Comparison of ENCODE assay signal across 1 cellular context in the genomic region with DNA sequence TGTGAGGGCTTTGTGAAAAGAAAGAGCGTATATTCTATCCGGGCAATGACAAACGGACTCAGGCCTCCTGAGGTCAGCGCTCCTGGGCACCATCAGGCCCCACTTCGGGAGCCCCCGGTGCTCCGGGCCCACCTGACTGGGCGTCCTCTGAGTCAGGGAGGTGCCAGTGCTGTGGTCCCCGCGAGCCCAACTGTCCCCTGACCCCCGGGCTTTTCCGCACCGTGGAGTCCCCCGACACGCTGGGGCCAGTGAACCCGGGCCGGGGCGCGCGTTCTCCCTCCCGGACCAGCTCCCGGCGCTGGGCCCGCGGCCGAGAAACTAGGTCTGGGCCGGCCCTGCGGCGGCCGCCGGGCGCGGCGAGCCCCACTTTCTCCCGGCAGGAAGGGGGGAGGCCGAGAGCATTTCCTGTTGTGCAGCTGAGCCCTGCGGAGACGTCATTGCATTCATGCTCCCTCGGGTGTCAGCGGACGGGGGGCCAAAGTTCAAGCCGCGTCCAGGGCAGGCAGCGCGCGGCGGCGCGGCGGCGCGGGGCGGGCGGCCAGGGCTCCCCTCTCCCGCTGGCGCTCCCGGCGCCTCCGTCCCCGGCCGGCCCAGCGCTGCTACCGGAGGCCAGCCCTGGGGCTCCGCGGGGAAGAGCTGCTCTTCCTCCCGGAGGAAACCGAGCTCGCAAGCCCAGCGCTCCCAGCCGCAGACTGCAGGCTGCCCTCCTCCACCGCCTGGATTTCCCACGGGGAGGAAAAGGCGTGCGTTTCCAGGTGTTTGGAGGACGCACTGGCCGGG.
A peak's percentile ranks its signal among the peaks of the same experiment; 100 is the strongest.
TF ChIP-seq lines count a peak whose summit lies in the region.

No MANE protein-coding gene starts in this region.

TF ChIP-seq in HepG2, 621 proteins besides CTCF, POLR2A, EP300 and RAD21 (continued from another document and continues in another):
- no peak for TF ChIP-seq NONO (IDR thresholded peaks at IDR 0.05)
- peak; percentile 92 for TF ChIP-seq NONO (CRISPR knock-in tag; conservative IDR thresholded peaks at IDR 0.05)
- TF ChIP-seq ZNF749 (CRISPR knock-in tag; IDR thresholded peaks at IDR 0.05; ENCODE audit: borderline replicate concordance), result peak; percentile 80; the same call in 1 of the 2 replicates
- TF ChIP-seq ZNF160 (CRISPR knock-in tag; IDR thresholded peaks at IDR 0.05), result peak; percentile 74
- TF ChIP-seq, protein P1, sequence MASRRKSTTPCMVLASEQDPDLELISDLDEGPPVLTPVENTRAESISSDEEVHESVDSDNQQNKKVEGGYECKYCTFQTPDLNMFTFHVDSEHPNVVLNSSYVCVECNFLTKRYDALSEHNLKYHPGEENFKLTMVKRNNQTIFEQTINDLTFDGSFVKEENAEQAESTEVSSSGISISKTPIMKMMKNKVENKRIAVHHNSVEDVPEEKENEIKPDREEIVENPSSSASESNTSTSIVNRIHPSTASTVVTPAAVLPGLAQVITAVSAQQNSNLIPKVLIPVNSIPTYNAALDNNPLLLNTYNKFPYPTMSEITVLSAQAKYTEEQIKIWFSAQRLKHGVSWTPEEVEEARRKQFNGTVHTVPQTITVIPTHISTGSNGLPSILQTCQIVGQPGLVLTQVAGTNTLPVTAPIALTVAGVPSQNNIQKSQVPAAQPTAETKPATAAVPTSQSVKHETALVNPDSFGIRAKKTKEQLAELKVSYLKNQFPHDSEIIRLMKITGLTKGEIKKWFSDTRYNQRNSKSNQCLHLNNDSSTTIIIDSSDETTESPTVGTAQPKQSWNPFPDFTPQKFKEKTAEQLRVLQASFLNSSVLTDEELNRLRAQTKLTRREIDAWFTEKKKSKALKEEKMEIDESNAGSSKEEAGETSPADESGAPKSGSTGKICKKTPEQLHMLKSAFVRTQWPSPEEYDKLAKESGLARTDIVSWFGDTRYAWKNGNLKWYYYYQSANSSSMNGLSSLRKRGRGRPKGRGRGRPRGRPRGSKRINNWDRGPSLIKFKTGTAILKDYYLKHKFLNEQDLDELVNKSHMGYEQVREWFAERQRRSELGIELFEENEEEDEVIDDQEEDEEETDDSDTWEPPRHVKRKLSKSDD (CRISPR knock-in tag; IDR thresholded peaks at IDR 0.05; ENCODE audit: low read depth), result peak; percentile 92
- TF ChIP-seq ZNF468 (CRISPR knock-in tag; IDR thresholded peaks at IDR 0.05), result peak; percentile 58; the same call in 1 of the 2 replicates
- TF ChIP-seq, protein P2, sequence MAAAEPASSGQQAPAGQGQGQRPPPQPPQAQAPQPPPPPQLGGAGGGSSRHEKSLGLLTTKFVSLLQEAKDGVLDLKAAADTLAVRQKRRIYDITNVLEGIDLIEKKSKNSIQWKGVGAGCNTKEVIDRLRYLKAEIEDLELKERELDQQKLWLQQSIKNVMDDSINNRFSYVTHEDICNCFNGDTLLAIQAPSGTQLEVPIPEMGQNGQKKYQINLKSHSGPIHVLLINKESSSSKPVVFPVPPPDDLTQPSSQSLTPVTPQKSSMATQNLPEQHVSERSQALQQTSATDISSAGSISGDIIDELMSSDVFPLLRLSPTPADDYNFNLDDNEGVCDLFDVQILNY (CRISPR knock-in tag; conservative IDR thresholded peaks at IDR 0.05), result no peak; the same call in 1 of the 2 replicates
- TF ChIP-seq, protein P3, sequence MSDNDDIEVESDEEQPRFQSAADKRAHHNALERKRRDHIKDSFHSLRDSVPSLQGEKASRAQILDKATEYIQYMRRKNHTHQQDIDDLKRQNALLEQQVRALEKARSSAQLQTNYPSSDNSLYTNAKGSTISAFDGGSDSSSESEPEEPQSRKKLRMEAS (IDR thresholded peaks at IDR 0.05), result peak; percentile 91
- TF ChIP-seq SP140L (CRISPR knock-in tag; IDR thresholded peaks at IDR 0.05; ENCODE audit: borderline replicate concordance), result no peak
- peak; percentile 42; the same call in 1 of the 2 replicates for TF ChIP-seq CAMTA2 (CRISPR knock-in tag; IDR thresholded peaks at IDR 0.05; ENCODE audit: borderline replicate concordance)
- TF ChIP-seq TBX2 (CRISPR knock-in tag; IDR thresholded peaks at IDR 0.05; ENCODE audit: borderline replicate concordance), result peak; percentile 98
- TF ChIP-seq NFKBIZ (CRISPR knock-in tag; IDR thresholded peaks at IDR 0.05), result 0 out of 2 replicates have a peak, but pooled peaks have one; percentile 57
- peak; percentile 46; the same call in 1 of the 2 replicates for TF ChIP-seq BCL6 (CRISPR knock-in tag; IDR thresholded peaks at IDR 0.05)
- TF ChIP-seq, protein P4, sequence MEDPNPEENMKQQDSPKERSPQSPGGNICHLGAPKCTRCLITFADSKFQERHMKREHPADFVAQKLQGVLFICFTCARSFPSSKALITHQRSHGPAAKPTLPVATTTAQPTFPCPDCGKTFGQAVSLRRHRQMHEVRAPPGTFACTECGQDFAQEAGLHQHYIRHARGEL (CRISPR knock-in tag; IDR thresholded peaks at IDR 0.05), result no peak
- TF ChIP-seq, protein P5, sequence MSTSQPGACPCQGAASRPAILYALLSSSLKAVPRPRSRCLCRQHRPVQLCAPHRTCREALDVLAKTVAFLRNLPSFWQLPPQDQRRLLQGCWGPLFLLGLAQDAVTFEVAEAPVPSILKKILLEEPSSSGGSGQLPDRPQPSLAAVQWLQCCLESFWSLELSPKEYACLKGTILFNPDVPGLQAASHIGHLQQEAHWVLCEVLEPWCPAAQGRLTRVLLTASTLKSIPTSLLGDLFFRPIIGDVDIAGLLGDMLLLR (CRISPR knock-in tag; IDR thresholded peaks at IDR 0.05), result peak; percentile 83; the same call in 1 of the 2 replicates
- TF ChIP-seq, protein P6, sequence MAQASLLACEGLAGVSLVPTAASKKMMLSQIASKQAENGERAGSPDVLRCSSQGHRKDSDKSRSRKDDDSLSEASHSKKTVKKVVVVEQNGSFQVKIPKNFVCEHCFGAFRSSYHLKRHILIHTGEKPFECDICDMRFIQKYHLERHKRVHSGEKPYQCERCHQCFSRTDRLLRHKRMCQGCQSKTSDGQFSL (CRISPR knock-in tag; IDR thresholded peaks at IDR 0.05), result peak; percentile 22; the same call in 1 of the 2 replicates
- TF ChIP-seq, protein P7, sequence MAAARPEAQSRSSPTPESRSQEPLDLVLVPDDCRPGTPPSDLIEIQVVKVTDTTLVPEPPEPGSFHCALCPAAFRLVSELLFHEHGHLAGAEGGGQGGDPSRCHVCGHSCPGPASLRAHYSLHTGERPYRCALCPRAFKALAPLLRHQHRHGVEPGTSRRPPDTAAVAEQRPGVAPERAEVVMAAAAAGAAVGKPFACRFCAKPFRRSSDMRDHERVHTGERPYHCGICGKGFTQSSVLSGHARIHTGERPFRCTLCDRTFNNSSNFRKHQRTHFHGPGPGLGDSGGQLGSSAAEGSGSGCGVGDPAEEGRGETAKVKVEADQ (CRISPR knock-in tag; IDR thresholded peaks at IDR 0.05; ENCODE audit: borderline replicate concordance), result 0 out of 2 replicates have a peak, but pooled peaks have one; percentile 72
- TF ChIP-seq, protein P8, sequence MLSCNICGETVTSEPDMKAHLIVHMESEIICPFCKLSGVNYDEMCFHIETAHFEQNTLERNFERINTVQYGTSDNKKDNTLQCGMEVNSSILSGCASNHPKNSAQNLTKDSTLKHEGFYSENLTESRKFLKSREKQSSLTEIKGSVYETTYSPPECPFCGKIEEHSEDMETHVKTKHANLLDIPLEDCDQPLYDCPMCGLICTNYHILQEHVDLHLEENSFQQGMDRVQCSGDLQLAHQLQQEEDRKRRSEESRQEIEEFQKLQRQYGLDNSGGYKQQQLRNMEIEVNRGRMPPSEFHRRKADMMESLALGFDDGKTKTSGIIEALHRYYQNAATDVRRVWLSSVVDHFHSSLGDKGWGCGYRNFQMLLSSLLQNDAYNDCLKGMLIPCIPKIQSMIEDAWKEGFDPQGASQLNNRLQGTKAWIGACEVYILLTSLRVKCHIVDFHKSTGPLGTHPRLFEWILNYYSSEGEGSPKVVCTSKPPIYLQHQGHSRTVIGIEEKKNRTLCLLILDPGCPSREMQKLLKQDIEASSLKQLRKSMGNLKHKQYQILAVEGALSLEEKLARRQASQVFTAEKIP (CRISPR knock-in tag; IDR thresholded peaks at IDR 0.05; ENCODE audit: borderline replicate concordance), result no peak
- TF ChIP-seq BRD4 (CRISPR knock-in tag; IDR thresholded peaks at IDR 0.05), result peak; percentile 90
- TF ChIP-seq ZNF782 (CRISPR knock-in tag; IDR thresholded peaks at IDR 0.05; ENCODE audit: borderline replicate concordance), result no peak
- TF ChIP-seq ZNF772 (CRISPR knock-in tag; IDR thresholded peaks at IDR 0.05), result peak; percentile 94
- peak; percentile 96 for TF ChIP-seq PHF21A (CRISPR knock-in tag; IDR thresholded peaks at IDR 0.05)
- peak; percentile 67; the same call in 1 of the 2 replicates for TF ChIP-seq NR2F2 (IDR thresholded peaks at IDR 0.05; ENCODE audit: borderline replicate concordance, low read depth)
- TF ChIP-seq MTA3 (CRISPR knock-in tag; IDR thresholded peaks at IDR 0.05), result no peak
- no peak for TF ChIP-seq SMARCE1 (IDR thresholded peaks at IDR 0.05; ENCODE audit: borderline replicate concordance)
- TF ChIP-seq ZNF260 (CRISPR knock-in tag; IDR thresholded peaks at IDR 0.05; ENCODE audit: borderline replicate concordance, low read depth), result no peak
- peak; percentile 74 for TF ChIP-seq HDAC2 (CRISPR knock-in tag; IDR thresholded peaks at IDR 0.05)
- no peak for TF ChIP-seq EHMT2 (IDR thresholded peaks at IDR 0.05; ENCODE audit: borderline replicate concordance, low read depth, low read length)
- no peak for TF ChIP-seq NFYC (CRISPR knock-in tag; IDR thresholded peaks at IDR 0.05)
- no peak for TF ChIP-seq KLF13 (CRISPR knock-in tag; IDR thresholded peaks at IDR 0.05)
- TF ChIP-seq SETDB1 (CRISPR knock-in tag; IDR thresholded peaks at IDR 0.05; ENCODE audit: borderline replicate concordance), result no peak
- no peak for TF ChIP-seq NR1H2 (CRISPR knock-in tag; IDR thresholded peaks at IDR 0.05; ENCODE audit: borderline replicate concordance, low read depth)
- peak; percentile 76; the same call in 1 of the 2 replicates for TF ChIP-seq KDM3A (CRISPR knock-in tag; IDR thresholded peaks at IDR 0.05; ENCODE audit: low read depth)
- TF ChIP-seq ERF (CRISPR knock-in tag; IDR thresholded peaks at IDR 0.05), result peak; percentile 95
- no peak for TF ChIP-seq EZH2 (conservative IDR thresholded peaks at IDR 0.05; ENCODE audit: low read depth, low read length)
- TF ChIP-seq NFE2L1 (CRISPR knock-in tag; IDR thresholded peaks at IDR 0.05; ENCODE audit: borderline replicate concordance), result no peak
- no peak for TF ChIP-seq TRIM24 (CRISPR knock-in tag; IDR thresholded peaks at IDR 0.05)
- peak; percentile 96 for TF ChIP-seq SALL1 (CRISPR knock-in tag; IDR thresholded peaks at IDR 0.05)
- TF ChIP-seq, protein P9, sequence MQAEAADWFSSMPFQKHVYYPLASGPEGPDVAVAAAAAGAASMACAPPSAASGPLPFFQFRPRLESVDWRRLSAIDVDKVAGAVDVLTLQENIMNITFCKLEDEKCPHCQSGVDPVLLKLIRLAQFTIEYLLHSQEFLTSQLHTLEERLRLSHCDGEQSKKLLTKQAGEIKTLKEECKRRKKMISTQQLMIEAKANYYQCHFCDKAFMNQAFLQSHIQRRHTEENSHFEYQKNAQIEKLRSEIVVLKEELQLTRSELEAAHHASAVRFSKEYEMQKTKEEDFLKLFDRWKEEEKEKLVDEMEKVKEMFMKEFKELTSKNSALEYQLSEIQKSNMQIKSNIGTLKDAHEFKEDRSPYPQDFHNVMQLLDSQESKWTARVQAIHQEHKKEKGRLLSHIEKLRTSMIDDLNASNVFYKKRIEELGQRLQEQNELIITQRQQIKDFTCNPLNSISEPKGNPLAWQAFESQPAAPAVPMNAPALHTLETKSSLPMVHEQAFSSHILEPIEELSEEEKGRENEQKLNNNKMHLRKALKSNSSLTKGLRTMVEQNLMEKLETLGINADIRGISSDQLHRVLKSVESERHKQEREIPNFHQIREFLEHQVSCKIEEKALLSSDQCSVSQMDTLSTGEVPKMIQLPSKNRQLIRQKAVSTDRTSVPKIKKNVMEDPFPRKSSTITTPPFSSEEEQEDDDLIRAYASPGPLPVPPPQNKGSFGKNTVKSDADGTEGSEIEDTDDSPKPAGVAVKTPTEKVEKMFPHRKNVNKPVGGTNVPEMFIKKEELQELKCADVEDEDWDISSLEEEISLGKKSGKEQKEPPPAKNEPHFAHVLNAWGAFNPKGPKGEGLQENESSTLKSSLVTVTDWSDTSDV (CRISPR knock-in tag; IDR thresholded peaks at IDR 0.05), result peak; percentile 72; the same call in 1 of the 2 replicates
- TF ChIP-seq, protein P10, sequence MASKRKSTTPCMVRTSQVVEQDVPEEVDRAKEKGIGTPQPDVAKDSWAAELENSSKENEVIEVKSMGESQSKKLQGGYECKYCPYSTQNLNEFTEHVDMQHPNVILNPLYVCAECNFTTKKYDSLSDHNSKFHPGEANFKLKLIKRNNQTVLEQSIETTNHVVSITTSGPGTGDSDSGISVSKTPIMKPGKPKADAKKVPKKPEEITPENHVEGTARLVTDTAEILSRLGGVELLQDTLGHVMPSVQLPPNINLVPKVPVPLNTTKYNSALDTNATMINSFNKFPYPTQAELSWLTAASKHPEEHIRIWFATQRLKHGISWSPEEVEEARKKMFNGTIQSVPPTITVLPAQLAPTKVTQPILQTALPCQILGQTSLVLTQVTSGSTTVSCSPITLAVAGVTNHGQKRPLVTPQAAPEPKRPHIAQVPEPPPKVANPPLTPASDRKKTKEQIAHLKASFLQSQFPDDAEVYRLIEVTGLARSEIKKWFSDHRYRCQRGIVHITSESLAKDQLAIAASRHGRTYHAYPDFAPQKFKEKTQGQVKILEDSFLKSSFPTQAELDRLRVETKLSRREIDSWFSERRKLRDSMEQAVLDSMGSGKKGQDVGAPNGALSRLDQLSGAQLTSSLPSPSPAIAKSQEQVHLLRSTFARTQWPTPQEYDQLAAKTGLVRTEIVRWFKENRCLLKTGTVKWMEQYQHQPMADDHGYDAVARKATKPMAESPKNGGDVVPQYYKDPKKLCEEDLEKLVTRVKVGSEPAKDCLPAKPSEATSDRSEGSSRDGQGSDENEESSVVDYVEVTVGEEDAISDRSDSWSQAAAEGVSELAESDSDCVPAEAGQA (IDR thresholded peaks at IDR 0.05; ENCODE audit: low read depth), result peak; percentile 82
- TF ChIP-seq, protein P10 (CRISPR knock-in tag; IDR thresholded peaks at IDR 0.05; ENCODE audit: borderline replicate concordance), result 0 out of 2 replicates have a peak, but pooled peaks have one; percentile 66
- peak; percentile 87; the same call in 1 of the 2 replicates for TF ChIP-seq ZNF879 (CRISPR knock-in tag; IDR thresholded peaks at IDR 0.05)
- peak; percentile 60 for TF ChIP-seq U2AF1 (optimal IDR thresholded peaks at IDR 0.05; ENCODE audit: low read depth, low read length)
